ENCODE assay signal across 3 cellular contexts in the genomic region with DNA sequence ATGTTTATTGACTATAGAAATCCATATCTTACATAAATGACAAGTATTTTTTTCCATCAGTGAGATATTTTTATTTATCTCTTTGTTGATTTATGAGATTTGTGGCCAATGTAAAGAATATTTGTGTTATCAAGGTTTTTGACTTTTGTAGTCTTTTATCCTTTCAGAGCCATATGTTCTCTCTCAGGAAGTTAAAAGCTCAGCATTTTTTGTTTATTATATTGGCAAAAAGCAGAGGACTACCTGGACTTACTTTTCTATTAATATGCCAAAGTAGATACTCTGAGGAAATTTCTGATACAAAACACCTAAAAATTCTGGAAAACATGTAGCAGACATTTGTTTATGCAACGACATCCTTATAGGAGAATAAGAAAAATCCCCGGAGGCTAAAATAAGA.
A peak's percentile ranks its signal among the peaks of the same experiment; 100 is the strongest.
TF ChIP-seq lines count a peak whose summit lies in the region.

No MANE protein-coding gene starts in this region.

TF ChIP-seq in HepG2, 621 proteins besides CTCF, POLR2A, EP300 and RAD21:
- TF ChIP-seq MAFK (conservative IDR thresholded peaks at IDR 0.05 in 1 of 2, IDR thresholded peaks at IDR 0.05 in 1 of 2; ENCODE audit: low read length in 2 of 2): peak; percentile 42 to 57; a peak in 3 of 4 replicates
- TF ChIP-seq CCAR2 (optimal IDR thresholded peaks at IDR 0.05; ENCODE audit: low read depth, low read length): no peak
- peak; percentile 53; the same call in 1 of the 2 replicates for TF ChIP-seq MAFF (IDR thresholded peaks at IDR 0.05; ENCODE audit: low read depth, low read length)

TF ChIP-seq in A549, 52 proteins besides CTCF, POLR2A, EP300 and RAD21:
- TF ChIP-seq, protein P1, sequence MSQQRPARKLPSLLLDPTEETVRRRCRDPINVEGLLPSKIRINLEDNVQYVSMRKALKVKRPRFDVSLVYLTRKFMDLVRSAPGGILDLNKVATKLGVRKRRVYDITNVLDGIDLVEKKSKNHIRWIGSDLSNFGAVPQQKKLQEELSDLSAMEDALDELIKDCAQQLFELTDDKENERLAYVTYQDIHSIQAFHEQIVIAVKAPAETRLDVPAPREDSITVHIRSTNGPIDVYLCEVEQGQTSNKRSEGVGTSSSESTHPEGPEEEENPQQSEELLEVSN (IDR thresholded peaks at IDR 0.05; ENCODE audit: borderline replicate concordance, low read depth): no peak
- TF ChIP-seq HOXB13 (CRISPR knock-in tag; IDR thresholded peaks at IDR 0.05; ENCODE audit: low read depth) (no peak), CBX8 (IDR thresholded peaks at IDR 0.05) (no peak), MAFK (IDR thresholded peaks at IDR 0.05; ENCODE audit: partially characterized antibody) (peak; percentile 47), CHD4 (IDR thresholded peaks at IDR 0.05; ENCODE audit: borderline replicate concordance) (no peak)

TF ChIP-seq in IMR-90, 13 proteins besides CTCF, POLR2A, EP300 and RAD21:
- TF ChIP-seq CHD1 (IDR thresholded peaks at IDR 0.05; ENCODE audit: low read depth, low read length) (no peak), MAFK (IDR thresholded peaks at IDR 0.05; ENCODE audit: low read depth, low read length) (0 out of 2 replicates have a peak, but pooled peaks have one; percentile 24), SMC3 (IDR thresholded peaks at IDR 0.05; ENCODE audit: low read depth, low read length) (no peak), RCOR1 (IDR thresholded peaks at IDR 0.05; ENCODE audit: insufficient replicate concordance, low read length) (no peak), MXI1 (IDR thresholded peaks at IDR 0.05; ENCODE audit: borderline replicate concordance, low read depth, low read length) (no peak)
- TF ChIP-seq, protein P2, sequence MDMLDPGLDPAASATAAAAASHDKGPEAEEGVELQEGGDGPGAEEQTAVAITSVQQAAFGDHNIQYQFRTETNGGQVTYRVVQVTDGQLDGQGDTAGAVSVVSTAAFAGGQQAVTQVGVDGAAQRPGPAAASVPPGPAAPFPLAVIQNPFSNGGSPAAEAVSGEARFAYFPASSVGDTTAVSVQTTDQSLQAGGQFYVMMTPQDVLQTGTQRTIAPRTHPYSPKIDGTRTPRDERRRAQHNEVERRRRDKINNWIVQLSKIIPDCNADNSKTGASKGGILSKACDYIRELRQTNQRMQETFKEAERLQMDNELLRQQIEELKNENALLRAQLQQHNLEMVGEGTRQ (IDR thresholded peaks at IDR 0.05; ENCODE audit: low read depth, low read length): no peak
